22 cellular contexts compared by ENCODE assay signal in genomic region chr7:100662377-100662776, GRCh38. TPM values are rescaled to one million over a fixed set of nuclear protein-coding genes. Genes with fewer than 3 reads are reported as not detected.
A peak's percentile ranks its signal among the peaks of the same experiment; 100 is the strongest.
DNase-seq lines count a peak whose midpoint lies in the region; ATAC-seq and TF ChIP-seq lines count a peak whose summit lies in the region.
"Had no signal": no experiment of that assay in that cellular context is flagged by ENCODE, and none has a peak within 500 bp of the region (broad histone marks: within the 10 kb centered on the region; RNA-seq: fewer than 3 reads in every experiment).

No MANE protein-coding gene starts in this region.

- H3K4me3 ChIP-seq in adrenal gland, result no peak overlapping the region
- H3K4me3 ChIP-seq in stomach, result no peak overlapping the region
- H3K4me3 ChIP-seq in transverse colon, result no peak overlapping the region
- H3K4me3 ChIP-seq: HAP-1 had no signal

- no peak overlapping the region for H3K27ac ChIP-seq in adrenal gland
- H3K27ac ChIP-seq in stomach, result no peak overlapping the region
- no peak overlapping the region for H3K27ac ChIP-seq in transverse colon

- H3K4me1 ChIP-seq in adrenal gland (replicated peaks in 1 of 2) (no peaks in the 10 kb centered on the region), stomach (no peaks in the 10 kb centered on the region), transverse colon (no peaks in the 10 kb centered on the region)
- H3K4me1 ChIP-seq: BE2C, HAP-1 had no signal

- H3K27me3 ChIP-seq in adrenal gland, result no peaks in the 10 kb centered on the region
- peaks cover 0 to 33% (median 7%) of the 10 kb centered on the region in 3 donors for H3K27me3 ChIP-seq in stomach
- peaks cover 22% of the 10 kb centered on the region for H3K27me3 ChIP-seq in transverse colon
- H3K27me3 ChIP-seq: BE2C had no signal

- H3K9me3 ChIP-seq in adrenal gland (replicated peaks in 1 of 3), result no peaks in the 10 kb centered on the region
- H3K9me3 ChIP-seq in stomach, result no peaks in the 10 kb centered on the region
- no peaks in the 10 kb centered on the region for H3K9me3 ChIP-seq in transverse colon
- H3K9me3 ChIP-seq: BE2C, HAP-1 had no signal

- in situ Hi-C loops in transverse colon (cut with MboI; ENCODE audit: low pct_ligation_motif_present in 1 of 4, low pct_unique_long_range_greater_than_20kb in 1 of 4, low sequenced_read_pairs in 3 of 4), result no loop called here

- peak; percentile 15 for DNase-seq in NCI-H2196 (lab: John Stamatoyannopoulos, UW; ENCODE audit: unreplicated experiment)
- DNase-seq in NCI-H2196 treated with DMSO at 0.1 percent for 48 hours (lab: John Stamatoyannopoulos, UW; ENCODE audit: unreplicated experiment), result no peak
- DNase-seq in M059J (ENCODE audit: low read depth), result peak; percentile 18
- DNase-seq in adrenal gland, result peak in 4 of 7 donors; percentile 41 to 62 (median 55)
- DNase-seq in stomach, result peak; percentile 56
- DNase-seq in transverse colon, result no peak
- DNase-seq in NCI-H345 treated with DMSO at 0.1 percent for 48 hours (lab: John Stamatoyannopoulos, UW; ENCODE audit: unreplicated experiment), result no peak
- DNase-seq: BE2C; CD4-positive, CD25-positive, alpha-beta regulatory T cell; COR-L47; DMS 273 treated with DMSO at 0.1 percent for 48 hours; GDM1; NCI-H1105 treated with DMSO at 0.1 percent for 48 hours; NCI-H1694; NCI-H2107; NCI-H510A; NCI-H82; PC-3 had no signal

- H3K36me3 ChIP-seq in adrenal gland (replicated peaks in 1 of 2) (no peaks in the 10 kb centered on the region), stomach (no peaks in the 10 kb centered on the region), transverse colon (no peaks in the 10 kb centered on the region)
- H3K36me3 ChIP-seq: BE2C, HAP-1 had no signal

- no peak for ATAC-seq in GM19324 (IDR thresholded peaks at IDR 0.05; ENCODE audit: low FRiP score, unreplicated experiment)
- ATAC-seq: PC-3 had no signal

- intact Hi-C loops in adrenal gland (cut with DNase I) (no loop called here), stomach (cut with DNase I; ENCODE audit: low total_unique reads) (no loop called here), transverse colon (cut with DNase I; ENCODE audit: low total_unique reads) (no loop called here)

- WGBS in adrenal gland, 4 donors, result 74 to 80% (median 77%) methylated on average over 10 of the region's 10 CpGs
- whole genome bisulfite sequencing in stomach, 5 donors, result 65 to 78% (median 67%) methylated on average over 7 to 10 of the region's 10 CpGs
- WGBS in transverse colon (ENCODE audit: low coverage in 1 of 2), 2 donors, result 73% methylated on average over 10 of the region's 10 CpGs; no CpG with 5 or more reads in 1 of the 2 donors

- no peak for TF ChIP-seq EP300 in stomach (IDR thresholded peaks at IDR 0.05)
- TF ChIP-seq EP300 in transverse colon (IDR thresholded peaks at IDR 0.05; ENCODE audit: low read depth), result no peak

- TF ChIP-seq CTCF in adrenal gland (IDR thresholded peaks at IDR 0.05) (no peak), stomach (IDR thresholded peaks at IDR 0.05) (no peak), transverse colon (IDR thresholded peaks at IDR 0.05) (no peak)

- TF ChIP-seq POLR2A in adrenal gland (IDR thresholded peaks at IDR 0.05) (no peak), stomach (IDR thresholded peaks at IDR 0.05) (no peak), transverse colon (IDR thresholded peaks at IDR 0.05) (no peak)

RNA-seq across cellular contexts. Expression of gene ACTL6B, which starts 6.1 kb away (rescaled TPM):
- not detected in 2 replicates for total RNA-seq in M059J (2014; rRNA removed; shearing (Covaris generic))
- 1 to 10 TPM in 3 of 8 donors, not detected in 5; 1.9 to 3.8 (median 2.4) TPM for total RNA-seq in adrenal gland
- polyA plus RNA-seq in adrenal gland, result 1 to 10 TPM in 2 of 3 donors, under 1 TPM in 1; 0.64 to 5.1 (median 2.5) TPM
- total RNA-seq in stomach, result under 1 TPM in 2 of 5 donors, not detected in 3; 0.37 to 0.43 TPM
- 1 to 10 TPM in 2 of 3 donors, under 1 TPM in 1; 0.25 to 1.4 (median 1.2) TPM for polyA plus RNA-seq in stomach
- total RNA-seq in transverse colon, result not detected
- total RNA-seq: CD4-positive, CD25-positive, alpha-beta regulatory T cell; Daoy; PC-3 had no signal
- polyA plus RNA-seq: AG04450; CD4-positive, CD25-positive, alpha-beta regulatory T cell had no signal

RNA-seq across cellular contexts. Expression of gene GNB2, which starts 11.2 kb away (rescaled TPM):
- total RNA-seq in M059J (2014; rRNA removed; shearing (Covaris generic)), result 88.6 and 151 TPM in 2 replicates
- total RNA-seq in adrenal gland, result 100 to 1,000 TPM; 152 to 365 (median 297) TPM
- polyA plus RNA-seq in adrenal gland, result 100 to 1,000 TPM; 105 to 139 (median 105) TPM
- total RNA-seq in stomach, result 100 to 1,000 TPM in 3 of 5 donors, 10 to 100 TPM in 2; 52.9 to 290 (median 152) TPM
- 100 to 1,000 TPM; 147 to 219 (median 169) TPM for polyA plus RNA-seq in stomach
- total RNA-seq in transverse colon, result 100 to 1,000 TPM; 192 to 301 (median 246) TPM

RNA-seq across cellular contexts. Expression of gene TFR2, which starts 21.0 kb away (rescaled TPM):
- 1.6 and 1.8 TPM in 2 replicates for total RNA-seq in M059J (2014; rRNA removed; shearing (Covaris generic))
- total RNA-seq in adrenal gland (1 to 10 TPM in 4 of 8 donors, under 1 TPM in 4; 0.24 to 2.9 (median 1.1) TPM), stomach (10 to 100 TPM in 1 of 5 donors, 1 to 10 TPM in 3, not detected in 1; 1.2 to 11.6 (median 3.3) TPM), transverse colon (under 1 TPM in 3 of 4 donors, not detected in 1; 0.60 to 0.68 (median 0.64) TPM)
- polyA plus RNA-seq in adrenal gland (1 to 10 TPM in 2 of 3 donors, under 1 TPM in 1; 0.88 to 2.1 (median 1.1) TPM), stomach (1 to 10 TPM; 1.7 to 5.1 (median 3.1) TPM)
- total RNA-seq: PC-3 had no signal

RNA-seq across cellular contexts. Expression of gene GIGYF1, which starts 31.7 kb away (rescaled TPM):
- total RNA-seq in M059J (2014; rRNA removed; shearing (Covaris generic)), result 4.0 and 12.2 TPM in 2 replicates
- total RNA-seq in adrenal gland, result 10 to 100 TPM; 19.1 to 62.2 (median 25.9) TPM
- polyA plus RNA-seq in adrenal gland, result 100 to 1,000 TPM in 1 of 3 donors, 10 to 100 TPM in 1, 1 to 10 TPM in 1; 5.4 to 167 (median 49.8) TPM
- 100 to 1,000 TPM in 1 of 5 donors, 10 to 100 TPM in 4; 27.9 to 127 (median 87.9) TPM for total RNA-seq in stomach
- polyA plus RNA-seq in stomach, result 10 to 100 TPM; 10.5 to 19.9 (median 19.7) TPM
- 100 to 1,000 TPM in 1 of 4 donors, 10 to 100 TPM in 3; 25.4 to 104 (median 51.8) TPM for total RNA-seq in transverse colon

RNA-seq across cellular contexts. Expression of gene POP7, which starts 43.5 kb away (rescaled TPM):
- total RNA-seq in M059J (2014; rRNA removed; shearing (Covaris generic)), result 55.9 and 69.5 TPM in 2 replicates
- 10 to 100 TPM in 7 of 8 donors, 1 to 10 TPM in 1; 8.7 to 60.9 (median 34.2) TPM for total RNA-seq in adrenal gland
- polyA plus RNA-seq in adrenal gland, result 10 to 100 TPM; 24.8 to 48.5 (median 27.1) TPM
- total RNA-seq in stomach, result 10 to 100 TPM in 4 of 5 donors, not detected in 1; 23.3 to 70.1 (median 38.3) TPM
- 10 to 100 TPM; 38.1 to 45.2 (median 39.0) TPM for polyA plus RNA-seq in stomach
- total RNA-seq in transverse colon, result 10 to 100 TPM; 10.7 to 58.7 (median 34.1) TPM

Comparison
In these comparisons a context has a peak if more than half of its experiments do, and no peak if none do; other contexts are left out.
1. DNase-seq: peak in NCI-H2196 (single experiment), M059J (single experiment), adrenal gland (4 of 7) and stomach (single experiment); none in NCI-H2196 treated with DMSO at 0.1 percent for 48 hours (single experiment), transverse colon (single experiment) and NCI-H345 treated with DMSO at 0.1 percent for 48 hours (single experiment).